Comparison of ENCODE assay signal across 14 cellular contexts in the genomic region with DNA sequence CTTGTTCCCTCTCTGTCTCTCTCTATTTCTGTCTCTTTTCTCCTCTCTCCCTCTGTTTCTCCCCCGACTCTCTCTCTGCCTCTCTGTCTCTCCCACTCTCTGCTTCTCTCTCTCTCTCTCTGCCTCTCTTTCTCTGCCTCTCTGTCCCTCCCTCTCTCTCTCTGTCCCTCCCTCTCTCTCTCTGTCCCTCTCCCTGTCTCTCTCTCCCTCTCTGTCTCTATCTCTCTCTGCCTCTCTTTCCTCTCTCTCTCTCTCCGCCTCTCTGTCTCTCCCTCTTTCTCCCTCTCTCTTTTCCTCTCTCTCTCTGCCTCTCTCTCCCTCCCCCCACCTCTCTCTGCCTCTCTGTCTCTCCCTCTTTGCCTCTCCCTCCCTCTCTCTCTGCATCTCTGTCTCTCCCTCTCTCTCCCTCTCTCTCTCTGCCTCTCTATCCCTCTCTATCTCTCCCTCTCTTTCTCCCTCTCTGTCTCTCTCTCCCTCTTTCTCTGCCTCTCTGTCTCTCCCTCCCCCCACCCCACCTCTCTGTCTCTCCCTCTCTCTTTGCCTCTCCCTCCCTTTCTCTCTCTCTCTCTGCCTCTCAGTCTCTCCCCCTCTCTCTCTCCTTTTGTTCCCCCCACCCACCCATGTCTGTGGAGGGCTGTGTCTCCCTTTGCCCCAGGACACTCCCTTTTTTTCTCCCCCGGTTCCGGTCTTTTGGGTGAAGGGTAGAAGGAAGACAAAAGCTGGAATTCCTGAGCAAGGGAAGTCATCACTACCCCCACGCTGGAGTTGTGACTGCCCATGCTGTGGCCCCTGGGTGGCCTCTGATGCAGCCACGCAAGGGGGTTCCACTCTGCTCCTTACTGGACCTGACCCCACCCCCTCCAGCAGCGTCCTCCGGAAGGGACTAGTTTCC. TPM values are rescaled to one million over a fixed set of nuclear protein-coding genes. Genes with fewer than 3 reads are reported as not detected.
DNase-seq lines count a peak whose midpoint lies in the region; ATAC-seq and TF ChIP-seq lines count a peak whose summit lies in the region.
"Had no signal": no experiment of that assay in that cellular context is flagged by ENCODE, and none has a peak within 500 bp of the region (broad histone marks: within the 10 kb centered on the region; RNA-seq: fewer than 3 reads in every experiment).

No MANE protein-coding gene starts in this region.

- H3K4me1 ChIP-seq in BE2C (peaks cover 37% of the 10 kb centered on the region), HEK293 (ENCODE audit: control insufficient read depth, insufficient read depth, low read length) (peaks cover 3% of the 10 kb centered on the region; the same call in 1 of the 2 replicates), esophagus muscularis mucosa (peaks cover 10 to 24% (median 13%) of the 10 kb centered on the region in 4 donors)

- no peak for ATAC-seq in T-helper 17 cell
- ATAC-seq in HG03095 (IDR thresholded peaks at IDR 0.05; ENCODE audit: unreplicated experiment) = no peak
- ATAC-seq: gastroesophageal sphincter had no signal

- no peaks in the 10 kb centered on the region for H3K9me3 Mint-ChIP-seq in MCF 10A (ENCODE audit: unreplicated experiment)

- H3K4me3 ChIP-seq in BE2C (ENCODE audit: low read depth, low read length) = peak overlapping the region; percentile 60
- H3K4me3 ChIP-seq in HEK293 (ENCODE audit: low read depth, low read length) = no peak overlapping the region
- H3K4me3 ChIP-seq in esophagus muscularis mucosa = no peak overlapping the region
- H3K4me3 ChIP-seq: gastroesophageal sphincter had no signal

- DNase-seq in BE2C (no peak), T-helper 17 cell (no peak), iPS-NIHi7 (ENCODE audit: extremely low spot score) (peak; percentile 40), AML-193 (lab: John Stamatoyannopoulos, UW) (no peak), esophagus muscularis mucosa (ENCODE audit: extremely low spot score) (no peak), MCF 10A (ENCODE audit: unreplicated experiment) (no peak)
- DNase-seq: activated CD8-positive, alpha-beta memory T cell treated with anti-CD3 and anti-CD28 coated beads for 24 hours; activated gamma-delta T cell; brain microvascular endothelial cell; kidney glomerular epithelial cell; SHP77 had no signal

- no TSS peak for BruUV-seq in MCF 10A (replicated peaks; lab: Mats Ljungman, UMichigan)

- H3K9me3 ChIP-seq in BE2C (no peaks in the 10 kb centered on the region), HEK293 (ENCODE audit: control insufficient read depth, insufficient read depth, low read depth, low read length) (no peaks in the 10 kb centered on the region), T-helper 17 cell (ENCODE audit: control insufficient read depth, low read length, poor library complexity, severe bottlenecking) (no peaks in the 10 kb centered on the region), esophagus muscularis mucosa (no peaks in the 10 kb centered on the region)
- H3K9me3 ChIP-seq: gastroesophageal sphincter had no signal

- peak overlapping the region; percentile 82 for H3K4me3 Mint-ChIP-seq in T-helper 17 cell
- H3K4me3 Mint-ChIP-seq in MCF 10A (ENCODE audit: unreplicated experiment) = no peak overlapping the region

- CTCF ChIA-PET in HEK293 (lab: Yijun Ruan, JAX) (interaction anchor here (0.7 to 1.3 kb wide), 5 partner anchors 22 to 1163 kb away, joined by 3 to 4 read pairs (median 3); no protein-coding TSS in a partner anchor), MCF 10A (lab: Yijun Ruan, JAX) (interaction anchor here (0.5 to 1.1 kb wide), 3 partner anchors 13 to 50 kb away, joined by 3 to 4 read pairs (median 3); no protein-coding TSS in a partner anchor)

- no peak for TF ChIP-seq CTCF in BE2C (IDR thresholded peaks at IDR 0.05; ENCODE audit: low read depth, low read length)
- no peak for TF ChIP-seq CTCF in HEK293 (tag by site-specific recombination; IDR thresholded peaks at IDR 0.05)
- TF ChIP-seq CTCF in esophagus muscularis mucosa (IDR thresholded peaks at IDR 0.05) = no peak
- no peak for TF ChIP-seq CTCF in MCF 10A (IDR thresholded peaks at IDR 0.05; ENCODE audit: unreplicated experiment)

- peaks cover 22% of the 10 kb centered on the region for H3K4me1 Mint-ChIP-seq in T-helper 17 cell
- peaks cover 9% of the 10 kb centered on the region for H3K4me1 Mint-ChIP-seq in MCF 10A (ENCODE audit: insufficient read depth, unreplicated experiment)

- TF ChIP-seq POLR2A in esophagus muscularis mucosa (IDR thresholded peaks at IDR 0.05; ENCODE audit: low read depth) = no peak

- peaks cover 52% of the 10 kb centered on the region for H3K27me3 Mint-ChIP-seq in T-helper 17 cell
- H3K27me3 Mint-ChIP-seq in MCF 10A (ENCODE audit: insufficient read depth, unreplicated experiment) = peaks cover 46% of the 10 kb centered on the region

- intact Hi-C loops in esophagus muscularis mucosa (cut with DNase I) (no loop called here), MCF 10A (cut with micrococcal nuclease) (no loop called here)

- 12% methylated on average over 8 of the region's 8 CpGs for WGBS in esophagus muscularis mucosa

- H3K27ac Mint-ChIP-seq in T-helper 17 cell = peak overlapping the region; percentile 79
- no peak overlapping the region for H3K27ac Mint-ChIP-seq in MCF 10A (ENCODE audit: low read depth, unreplicated experiment)

- no peak overlapping the region for H3K27ac ChIP-seq in HEK293 (ENCODE audit: extremely low read depth, low read depth, low read length)
- H3K27ac ChIP-seq in esophagus muscularis mucosa (replicated peaks in 1 of 4) = no peak overlapping the region
- H3K27ac ChIP-seq: brain microvascular endothelial cell, gastroesophageal sphincter had no signal

- H3K27me3 ChIP-seq in BE2C (no peaks in the 10 kb centered on the region), esophagus muscularis mucosa (peaks cover 0 to 81% (median 24%) of the 10 kb centered on the region in 4 donors)

- no peak for TF ChIP-seq EP300 in esophagus muscularis mucosa (IDR thresholded peaks at IDR 0.05)

- H3K36me3 ChIP-seq in BE2C (no peaks in the 10 kb centered on the region), HEK293 (ENCODE audit: control insufficient read depth in 2 of 2, insufficient read depth in 1 of 2, low read length in 2 of 2) (no peaks in the 10 kb centered on the region), esophagus muscularis mucosa (no peaks in the 10 kb centered on the region)
- H3K36me3 ChIP-seq: brain microvascular endothelial cell, gastroesophageal sphincter had no signal

- POLR2A ChIA-PET in HEK293 (lab: Yijun Ruan, JAX) (interaction anchor here (1.0 to 1.4 kb wide), 2 partner anchors 27 to 104 kb away, joined by 3 to 7 read pairs; partner anchors contain the start of genes MGAT5B and SRSF2), MCF 10A (lab: Yijun Ruan, JAX) (interaction anchor here (0.6 kb wide), 1 partner anchor 370 kb away, joined by 3 read pairs; no protein-coding TSS in a partner anchor)

- peaks cover 8% of the 10 kb centered on the region for H3K36me3 Mint-ChIP-seq in T-helper 17 cell (ENCODE audit: low read depth)
- H3K36me3 Mint-ChIP-seq in MCF 10A (ENCODE audit: insufficient read depth, unreplicated experiment) = no peaks in the 10 kb centered on the region

TF ChIP-seq in HEK293, 187 proteins besides CTCF, POLR2A, EP300 and RAD21 (continues in another document):
- TF ChIP-seq KLF7 (tag by site-specific recombination; IDR thresholded peaks at IDR 0.05; ENCODE audit: borderline replicate concordance) (peak; percentile 20; the same call in 1 of the 2 replicates), ZNF596 (tag by site-specific recombination; IDR thresholded peaks at IDR 0.05) (peak; percentile 99), ZNF223 (tag by site-specific recombination; IDR thresholded peaks at IDR 0.05) (0 out of 2 replicates have a peak, but pooled peaks have one; percentile 28), ZNF521 (tag by site-specific recombination; IDR thresholded peaks at IDR 0.05) (0 out of 2 replicates have a peak, but pooled peaks have one; percentile 31)
- TF ChIP-seq, protein P1, sequence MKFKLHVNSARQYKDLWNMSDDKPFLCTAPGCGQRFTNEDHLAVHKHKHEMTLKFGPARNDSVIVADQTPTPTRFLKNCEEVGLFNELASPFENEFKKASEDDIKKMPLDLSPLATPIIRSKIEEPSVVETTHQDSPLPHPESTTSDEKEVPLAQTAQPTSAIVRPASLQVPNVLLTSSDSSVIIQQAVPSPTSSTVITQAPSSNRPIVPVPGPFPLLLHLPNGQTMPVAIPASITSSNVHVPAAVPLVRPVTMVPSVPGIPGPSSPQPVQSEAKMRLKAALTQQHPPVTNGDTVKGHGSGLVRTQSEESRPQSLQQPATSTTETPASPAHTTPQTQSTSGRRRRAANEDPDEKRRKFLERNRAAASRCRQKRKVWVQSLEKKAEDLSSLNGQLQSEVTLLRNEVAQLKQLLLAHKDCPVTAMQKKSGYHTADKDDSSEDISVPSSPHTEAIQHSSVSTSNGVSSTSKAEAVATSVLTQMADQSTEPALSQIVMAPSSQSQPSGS (tag by site-specific recombination; IDR thresholded peaks at IDR 0.05; ENCODE audit: low read depth) = no peak

RNA-seq across cellular contexts. Expression of gene MGAT5B, which starts 27.1 kb away (rescaled TPM):
- 26.1 TPM for polyA plus RNA-seq in BE2C (2012; ENCODE audit: insufficient read depth, insufficient read length, low read depth)
- total RNA-seq in T-helper 17 cell (1 to 10 TPM in 1 of 2 donors, under 1 TPM in 1; 0.55 to 1.4 TPM), esophagus muscularis mucosa (1 to 10 TPM in 1 of 4 donors, under 1 TPM in 3; under 0.01 to 1.7 (median 0.43) TPM), MCF 10A (2022) (1.3 and 1.7 TPM in 2 replicates)
